ENCODE assay signal across 17 cellular contexts in the genomic region with DNA sequence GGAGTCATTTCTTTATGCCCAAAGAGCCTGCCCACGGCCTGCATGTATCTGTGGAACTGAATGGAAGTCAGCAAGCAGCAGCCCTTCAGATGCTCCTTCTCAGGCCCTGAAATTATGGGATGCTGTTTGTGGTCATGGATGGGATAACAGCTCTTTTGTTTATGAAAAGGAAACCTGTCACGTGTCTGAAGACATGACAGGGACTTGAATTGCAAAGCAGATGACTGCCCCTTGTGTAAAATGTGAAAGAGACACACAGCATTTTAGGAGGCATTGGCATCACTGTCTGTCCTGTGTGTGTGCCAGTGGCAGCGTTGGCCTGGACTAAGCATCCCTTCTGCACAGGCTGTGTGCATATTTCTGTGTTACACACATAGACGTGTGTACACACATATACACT.
DNase-seq lines count a peak whose midpoint lies in the region; ATAC-seq and TF ChIP-seq lines count a peak whose summit lies in the region.
"Had no signal": no experiment of that assay in that cellular context is flagged by ENCODE, and none has a peak within 500 bp of the region (broad histone marks: within the 10 kb centered on the region; RNA-seq: fewer than 3 reads in every experiment).

No MANE protein-coding gene starts in this region.

- no peak overlapping the region for H4K91ac ChIP-seq in neuronal stem cell (ENCODE audit: low read depth, low read length, poor library complexity)

- H2AK5ac ChIP-seq in neuronal stem cell (ENCODE audit: low read depth, low read length): no peak overlapping the region

- H4K8ac ChIP-seq in neuronal stem cell (ENCODE audit: low read depth, low read length): no peak overlapping the region

- H3K4me2 ChIP-seq in Karpas-422 (ENCODE audit: low read depth, low read length, poor library complexity, severe bottlenecking) (peak overlapping the region; percentile 77), neuronal stem cell (ENCODE audit: insufficient read depth, low read length, poor library complexity, severe bottlenecking) (no peak overlapping the region)
- H3K4me2 ChIP-seq: GM23338 had no signal

- H3K9me3 Mint-ChIP-seq in chondrocyte (ENCODE audit: low read depth): peaks cover 18% of the 10 kb centered on the region

- H3K79me2 ChIP-seq in Karpas-422 (ENCODE audit: low read length): no peaks in the 10 kb centered on the region

- H3K36me3 ChIP-seq in Karpas-422 (ENCODE audit: insufficient read depth, low read length) (no peaks in the 10 kb centered on the region; the same call in 1 of the 2 replicates), neuronal stem cell (replicated peaks in 1 of 2; ENCODE audit: control insufficient read depth in 2 of 2, insufficient read depth in 2 of 2, low read length in 2 of 2) (no peaks in the 10 kb centered on the region)
- H3K36me3 ChIP-seq: SJCRH30 had no signal

- no peaks in the 10 kb centered on the region for H3K4me1 Mint-ChIP-seq in chondrocyte (ENCODE audit: low read depth)

- H3K27me3 Mint-ChIP-seq in chondrocyte (ENCODE audit: low read depth): no peaks in the 10 kb centered on the region

- no peaks in the 10 kb centered on the region for H3K36me3 Mint-ChIP-seq in chondrocyte (ENCODE audit: low read depth)
- H3K36me3 Mint-ChIP-seq: CD14-positive monocyte had no signal

- H3K27me3 ChIP-seq in Karpas-422 (ENCODE audit: low read length) (no peaks in the 10 kb centered on the region), dorsolateral prefrontal cortex (peaks cover 0 to 12% (median 0%) of the 10 kb centered on the region in 45 donors), neuronal stem cell (ENCODE audit: control insufficient read depth in 3 of 3, insufficient read depth in 3 of 3, low read depth in 1 of 3, low read length in 3 of 3) (no peaks in the 10 kb centered on the region)
- H3K27me3 ChIP-seq: SJCRH30 had no signal

- DNase-seq in Karpas-422: peak; percentile 78
- DNase-seq in dorsolateral prefrontal cortex: peak in 2 of 10 donors; percentile 45 to 53
- no peak for DNase-seq in neuronal stem cell (ENCODE audit: low spot score)
- no peak for DNase-seq in HUDEP-2 (lab: John Stamatoyannopoulos, UW; ENCODE audit: unreplicated experiment in 76 of 76)
- no peak for DNase-seq in effector CD8-positive, alpha-beta T cell (lab: John Stamatoyannopoulos, UW)
- DNase-seq in chondrocyte (ENCODE audit: low spot score): no peak
- DNase-seq: GF-D8, KG1, NCI-H1417 treated with DMSO at 0.1 percent for 48 hours, NCI-H1930, NCI-H2171, SJCRH30 had no signal

- H4K20me1 ChIP-seq in Karpas-422 (ENCODE audit: insufficient read depth, low read depth, low read length): no peaks in the 10 kb centered on the region

- no peaks in the 10 kb centered on the region for H3K79me1 ChIP-seq in neuronal stem cell (ENCODE audit: low read depth, low read length)

- H2AFZ ChIP-seq in Karpas-422 (ENCODE audit: low read length): peak overlapping the region; percentile 5; the same call in 1 of the 2 replicates
- H2AFZ ChIP-seq in neuronal stem cell (ENCODE audit: low read length): peak overlapping the region; percentile 20
- H2AFZ ChIP-seq: GM23338 had no signal

- ATAC-seq in HG02759 (IDR thresholded peaks at IDR 0.05; ENCODE audit: unreplicated experiment): no peak
- ATAC-seq: GM23338, HCT116, Panc1 had no signal

- H3K9me2 ChIP-seq in Karpas-422 (replicated peaks; ENCODE audit: insufficient read depth, low read length): no peaks in the 10 kb centered on the region

- no peak overlapping the region for H2BK120ac ChIP-seq in neuronal stem cell (ENCODE audit: low read depth, low read length)

- H3K4me1 ChIP-seq in Karpas-422 (ENCODE audit: low read length) (peaks cover 79% of the 10 kb centered on the region), neuronal stem cell (ENCODE audit: control insufficient read depth in 2 of 2, insufficient read depth in 1 of 2, low read depth in 1 of 2, low read length in 2 of 2) (peaks cover 2 to 24% of the 10 kb centered on the region in 2 donors)
- H3K4me1 ChIP-seq: SJCRH30 had no signal

- H2BK15ac ChIP-seq in neuronal stem cell (ENCODE audit: low read length): no peak overlapping the region

- peak overlapping the region; percentile 98 for H3K27ac ChIP-seq in Karpas-422 (ENCODE audit: low read length)
- H3K27ac ChIP-seq in dorsolateral prefrontal cortex: peak overlapping the region in 45 of 59 donors; percentile 2 to 79 (median 49)
- H3K27ac ChIP-seq in neuronal stem cell (replicated peaks; ENCODE audit: low read length): no peak overlapping the region
- H3K27ac ChIP-seq: SJCRH30 had no signal

- H3K27ac Mint-ChIP-seq in chondrocyte (ENCODE audit: unreplicated experiment): no peak overlapping the region
- H3K27ac Mint-ChIP-seq: GM23338 had no signal

- no peak overlapping the region for H3K18ac ChIP-seq in neuronal stem cell (ENCODE audit: low read length)

- no peak overlapping the region for H3K23ac ChIP-seq in neuronal stem cell (ENCODE audit: low read depth, low read length, poor library complexity)

- no peak overlapping the region for H3K4me3 Mint-ChIP-seq in chondrocyte (ENCODE audit: unreplicated experiment)
- H3K4me3 Mint-ChIP-seq: GM23338 had no signal

- H3K4me3 ChIP-seq in Karpas-422 (ENCODE audit: low read length): peak overlapping the region; percentile 58
- H3K4me3 ChIP-seq in dorsolateral prefrontal cortex: no peak overlapping the region
- H3K4me3 ChIP-seq in neuronal stem cell (ENCODE audit: low read length in 2 of 2): no peak overlapping the region
- H3K4me3 ChIP-seq: GM23338, SJCRH30 had no signal

- H3K4ac ChIP-seq in neuronal stem cell (ENCODE audit: low read length): no peak overlapping the region

- H3K9me3 ChIP-seq in Karpas-422 (ENCODE audit: low read length) (no peaks in the 10 kb centered on the region; the same call in 1 of the 2 replicates), neuronal stem cell (replicated peaks in 1 of 2; ENCODE audit: control insufficient read depth in 2 of 2, insufficient read depth in 1 of 2, low read depth in 1 of 2, low read length in 2 of 2) (no peaks in the 10 kb centered on the region)
- H3K9me3 ChIP-seq: SJCRH30 had no signal

- no peak overlapping the region for H2BK5ac ChIP-seq in neuronal stem cell (ENCODE audit: low read length)

- TF ChIP-seq CTCF in dorsolateral prefrontal cortex (IDR thresholded peaks at IDR 0.05 in 54 of 56, conservative IDR thresholded peaks at IDR 0.05 in 2 of 56; ENCODE audit: low read depth in 1 of 56, partially characterized antibody in 56 of 56) (peak in 6 of 56 donors; percentile 9 to 50 (median 15)), chondrocyte (IDR thresholded peaks at IDR 0.05) (no peak)

- H3K14ac ChIP-seq in neuronal stem cell (ENCODE audit: low read length): no peak overlapping the region

- intact Hi-C loops in dorsolateral prefrontal cortex (cut with DNase I): no loop called here

- H2BK12ac ChIP-seq in neuronal stem cell (ENCODE audit: low read length): no peak overlapping the region

- WGBS in neuronal stem cell (ENCODE audit: extremely low coverage in 2 of 2, insufficient read length in 2 of 2, insufficient replicate concordance in 1 of 2), 2 donors: no CpG with 5 or more reads among the region's 4 CpGs

- H3K9ac ChIP-seq in Karpas-422 (ENCODE audit: low read length) (peak overlapping the region; percentile 74), neuronal stem cell (ENCODE audit: low read depth, low read length, poor library complexity) (no peak overlapping the region)
